In genomic region chr3:87006844-87007439, GRCh38 we compare ENCODE assay signal across 13 cellular contexts. TPM values are rescaled to one million over a fixed set of nuclear protein-coding genes. Genes with fewer than 3 reads are reported as not detected.
DNase-seq lines count a peak whose midpoint lies in the region; ATAC-seq and TF ChIP-seq lines count a peak whose summit lies in the region.
"Had no signal": no experiment of that assay in that cellular context is flagged by ENCODE, and none has a peak within 500 bp of the region (broad histone marks: within the 10 kb centered on the region; RNA-seq: fewer than 3 reads in every experiment).

No MANE protein-coding gene starts in this region.

- TF ChIP-seq RAD21 in Ishikawa (IDR thresholded peaks at IDR 0.05; ENCODE audit: low read depth): 0 out of 2 replicates have a peak, but pooled peaks have one; percentile 9

- intact Hi-C loops in right lobe of liver (cut with DNase I) (no loop called here), head of caudate nucleus (cut with DNase I) (no loop called here)

- ATAC-seq in right lobe of liver (no peak), GM19463 (IDR thresholded peaks at IDR 0.05; ENCODE audit: unreplicated experiment) (no peak)

- in situ Hi-C loops in astrocyte of the spinal cord (cut with HindIII; ENCODE audit: low sequenced_read_pairs): no loop called here

- H3K36me3 ChIP-seq in BE2C: no peaks in the 10 kb centered on the region
- H3K36me3 ChIP-seq in right lobe of liver: no peaks in the 10 kb centered on the region
- H3K36me3 ChIP-seq: SJCRH30 had no signal

- no peak for TF ChIP-seq EP300 in Ishikawa (IDR thresholded peaks at IDR 0.05; ENCODE audit: borderline replicate concordance)

- 32% methylated on average over 4 of the region's 4 CpGs for WGBS in right lobe of liver (ENCODE audit: insufficient coverage, low coverage, low lambda C conversion rate, missing lambda C conversion rate)

- no peaks in the 10 kb centered on the region; the same call in 1 of the 2 replicates for H3K27me3 ChIP-seq in BE2C
- H3K27me3 ChIP-seq in right lobe of liver: no peaks in the 10 kb centered on the region
- H3K27me3 ChIP-seq: SJCRH30 had no signal

- H3K9me3 ChIP-seq in BE2C (no peaks in the 10 kb centered on the region), right lobe of liver (no peaks in the 10 kb centered on the region)
- H3K9me3 ChIP-seq: SJCRH30 had no signal

- H3K4me3 ChIP-seq in BE2C (ENCODE audit: low read depth, low read length) (no peak overlapping the region), astrocyte of the spinal cord (ENCODE audit: low read depth, low read length) (no peak overlapping the region), right lobe of liver (no peak overlapping the region)
- H3K4me3 ChIP-seq: SJCRH30 had no signal

- DNase-seq in BE2C: no peak
- peak; percentile 58 for DNase-seq in astrocyte of the spinal cord (ENCODE audit: low read depth, low spot score)
- DNase-seq in right lobe of liver: no peak
- DNase-seq in head of caudate nucleus: no peak
- DNase-seq in SW 1271 (lab: John Stamatoyannopoulos, UW): no peak
- DNase-seq in H4 (ENCODE audit: low spot score): no peak
- DNase-seq: activated CD8-positive, alpha-beta memory T cell treated with anti-CD3 and anti-CD28 coated beads, Interleukin-2, amount 50 U/mL, for 48 hours; DMS79 treated with DMSO at 0.1 percent for 48 hours; NCI-H2171 treated with DMSO at 0.1 percent for 48 hours; stimulated activated CD4-positive, alpha-beta T cell treated with anti-CD3 and anti-CD28 coated beads, Interleukin-12 subunit alpha, Interleukin-12 subunit beta, amount 100 ng/mL, for 4 hours had no signal

- peak; percentile 41 for TF ChIP-seq CTCF in BE2C (IDR thresholded peaks at IDR 0.05; ENCODE audit: low read depth, low read length)
- TF ChIP-seq CTCF in astrocyte of the spinal cord (IDR thresholded peaks at IDR 0.05; ENCODE audit: low read depth, low read length): peak; percentile 69
- peak; percentile 6 to 39 (median 36) for TF ChIP-seq CTCF in right lobe of liver (IDR thresholded peaks at IDR 0.05)

- TF ChIP-seq POLR2A in right lobe of liver (IDR thresholded peaks at IDR 0.05): no peak

- H3K27ac ChIP-seq in right lobe of liver: no peak overlapping the region
- H3K27ac ChIP-seq: SJCRH30 had no signal

- H3K4me1 ChIP-seq in BE2C (no peaks in the 10 kb centered on the region), right lobe of liver (no peaks in the 10 kb centered on the region)
- H3K4me1 ChIP-seq: SJCRH30 had no signal

TF ChIP-seq in Ishikawa, 13 proteins besides CTCF, POLR2A, EP300 and RAD21:
- TF ChIP-seq CREB1 (IDR thresholded peaks at IDR 0.05; ENCODE audit: low read depth) (no peak), FOXM1 (IDR thresholded peaks at IDR 0.05; ENCODE audit: borderline replicate concordance, low read depth) (no peak), TCF12 (IDR thresholded peaks at IDR 0.05; ENCODE audit: low read depth) (no peak), CEBPB (IDR thresholded peaks at IDR 0.05) (no peak)
- TF ChIP-seq, protein P1, sequence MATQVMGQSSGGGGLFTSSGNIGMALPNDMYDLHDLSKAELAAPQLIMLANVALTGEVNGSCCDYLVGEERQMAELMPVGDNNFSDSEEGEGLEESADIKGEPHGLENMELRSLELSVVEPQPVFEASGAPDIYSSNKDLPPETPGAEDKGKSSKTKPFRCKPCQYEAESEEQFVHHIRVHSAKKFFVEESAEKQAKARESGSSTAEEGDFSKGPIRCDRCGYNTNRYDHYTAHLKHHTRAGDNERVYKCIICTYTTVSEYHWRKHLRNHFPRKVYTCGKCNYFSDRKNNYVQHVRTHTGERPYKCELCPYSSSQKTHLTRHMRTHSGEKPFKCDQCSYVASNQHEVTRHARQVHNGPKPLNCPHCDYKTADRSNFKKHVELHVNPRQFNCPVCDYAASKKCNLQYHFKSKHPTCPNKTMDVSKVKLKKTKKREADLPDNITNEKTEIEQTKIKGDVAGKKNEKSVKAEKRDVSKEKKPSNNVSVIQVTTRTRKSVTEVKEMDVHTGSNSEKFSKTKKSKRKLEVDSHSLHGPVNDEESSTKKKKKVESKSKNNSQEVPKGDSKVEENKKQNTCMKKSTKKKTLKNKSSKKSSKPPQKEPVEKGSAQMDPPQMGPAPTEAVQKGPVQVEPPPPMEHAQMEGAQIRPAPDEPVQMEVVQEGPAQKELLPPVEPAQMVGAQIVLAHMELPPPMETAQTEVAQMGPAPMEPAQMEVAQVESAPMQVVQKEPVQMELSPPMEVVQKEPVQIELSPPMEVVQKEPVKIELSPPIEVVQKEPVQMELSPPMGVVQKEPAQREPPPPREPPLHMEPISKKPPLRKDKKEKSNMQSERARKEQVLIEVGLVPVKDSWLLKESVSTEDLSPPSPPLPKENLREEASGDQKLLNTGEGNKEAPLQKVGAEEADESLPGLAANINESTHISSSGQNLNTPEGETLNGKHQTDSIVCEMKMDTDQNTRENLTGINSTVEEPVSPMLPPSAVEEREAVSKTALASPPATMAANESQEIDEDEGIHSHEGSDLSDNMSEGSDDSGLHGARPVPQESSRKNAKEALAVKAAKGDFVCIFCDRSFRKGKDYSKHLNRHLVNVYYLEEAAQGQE (IDR thresholded peaks at IDR 0.05; ENCODE audit: low read depth): no peak

RNA-seq across cellular contexts. Expression of gene VGLL3, which starts 16.0 kb away (rescaled TPM):
- polyA plus RNA-seq in BE2C (2012; ENCODE audit: insufficient read depth, insufficient read length, low read depth): 0.06 TPM
- total RNA-seq in right lobe of liver: 1 to 10 TPM in 2 of 6 experiments, under 1 TPM in 4; 0.21 to 3.8 (median 0.79) TPM
- 2.9 and 3.1 TPM in 2 replicates for total RNA-seq in H4 (2014; rRNA removed; shearing (Covaris generic))
